Comparison of ENCODE assay signal across 8 cellular contexts in genomic region chr7:332646-333398, GRCh38. TPM values are rescaled to one million over a fixed set of nuclear protein-coding genes. Genes with fewer than 3 reads are reported as not detected.
DNase-seq lines count a peak whose midpoint lies in the region; ATAC-seq lines count a peak whose summit lies in the region.

No MANE protein-coding gene starts in this region.

- H3K27me3 ChIP-seq in NT2/D1 (ENCODE audit: insufficient read depth, insufficient read length), result peaks cover 12% of the 10 kb centered on the region
- no peaks in the 10 kb centered on the region for H3K27me3 ChIP-seq in naive thymus-derived CD4-positive, alpha-beta T cell (ENCODE audit: control insufficient read depth in 2 of 2, insufficient read depth in 2 of 2, low read length in 2 of 2)

- H3K4me3 ChIP-seq in NT2/D1 (ENCODE audit: insufficient read length, low read depth), result peak overlapping the region; percentile 24
- H3K4me3 ChIP-seq in naive thymus-derived CD4-positive, alpha-beta T cell (ENCODE audit: low read length), result peak overlapping the region; percentile 55

- peaks cover 0 to 7% (median 0%) of the 10 kb centered on the region in 5 donors for H3K27me3 Mint-ChIP-seq in naive thymus-derived CD4-positive, alpha-beta T cell

- no peak overlapping the region for H3K27ac Mint-ChIP-seq in naive thymus-derived CD4-positive, alpha-beta T cell

- H3K27ac ChIP-seq in naive thymus-derived CD4-positive, alpha-beta T cell (ENCODE audit: low read depth, low read length), result peak overlapping the region; percentile 12

- H3K36me3 ChIP-seq in NT2/D1 (ENCODE audit: insufficient read depth, insufficient read length, low read length), result no peaks in the 10 kb centered on the region
- H3K36me3 ChIP-seq in naive thymus-derived CD4-positive, alpha-beta T cell (ENCODE audit: control insufficient read depth in 2 of 3, insufficient read depth in 3 of 3, low read length in 3 of 3), result no peaks in the 10 kb centered on the region

- intact Hi-C loops in naive thymus-derived CD4-positive, alpha-beta T cell (cut with micrococcal nuclease), result loop anchor here (1.0 to 10.0 kb wide), 9 partner anchors 30 to 441 kb away; partner anchors contain the start of gene PDGFA (in 2 of the 2)

- peaks cover 3 to 23% (median 17%) of the 10 kb centered on the region in 7 donors for H3K4me1 Mint-ChIP-seq in naive thymus-derived CD4-positive, alpha-beta T cell

- CTCF ChIA-PET in naive thymus-derived CD4-positive, alpha-beta T cell (lab: Charles Lee), result interaction anchor here (0.6 to 1.7 kb wide), 9 partner anchors 11 to 1004 kb away, joined by 3 to 8 read pairs (median 4); no protein-coding TSS in a partner anchor

- H3K9me3 Mint-ChIP-seq in naive thymus-derived CD4-positive, alpha-beta T cell, result peaks cover 0 to 16% (median 0%) of the 10 kb centered on the region in 11 donors

- POLR2A ChIA-PET in naive thymus-derived CD4-positive, alpha-beta T cell (lab: Charles Lee), result interaction anchor here (1.0 to 1.3 kb wide), 2 partner anchors 19 to 27 kb away, joined by 3 to 5 read pairs; no protein-coding TSS in a partner anchor

- H3K36me3 Mint-ChIP-seq in naive thymus-derived CD4-positive, alpha-beta T cell, result no peaks in the 10 kb centered on the region

- DNase-seq in NCI-H526 (lab: John Stamatoyannopoulos, UW), result peak; percentile 24 to 85
- no peak for DNase-seq in NCI-H526 treated with DMSO at 0.1 percent for 48 hours (lab: John Stamatoyannopoulos, UW)
- peak; percentile 81 for DNase-seq in NT2/D1 (ENCODE audit: low read depth, low spot score)
- DNase-seq in activated T-cell treated with anti-CD3 and anti-CD28 coated beads for 48 hours (ENCODE audit: low read depth), result peak; percentile 88
- DNase-seq in naive thymus-derived CD4-positive, alpha-beta T cell, result peak; percentile 79 to 96 (median 89)
- DNase-seq in stimulated activated CD8-positive, alpha-beta memory T cell treated with anti-CD3 and anti-CD28 coated beads, Interleukin-7, amount 100 ng/mL, for 24 hours (ENCODE audit: low read depth), result peak; percentile 91

- peaks cover 9% of the 10 kb centered on the region for H3K4me1 ChIP-seq in NT2/D1 (ENCODE audit: insufficient read depth, insufficient read length)
- no peaks in the 10 kb centered on the region for H3K4me1 ChIP-seq in naive thymus-derived CD4-positive, alpha-beta T cell (ENCODE audit: control insufficient read depth in 2 of 2, insufficient read depth in 2 of 2, low read length in 2 of 2)

- no peaks in the 10 kb centered on the region for H3K9me3 ChIP-seq in NT2/D1 (ENCODE audit: insufficient read depth, low read length)
- no peaks in the 10 kb centered on the region for H3K9me3 ChIP-seq in naive thymus-derived CD4-positive, alpha-beta T cell (ENCODE audit: control insufficient read depth in 2 of 3, low read length in 3 of 3)

- peak overlapping the region in 4 of 10 donors; percentile 35 to 64 (median 46) for H3K4me3 Mint-ChIP-seq in naive thymus-derived CD4-positive, alpha-beta T cell

- H3K9ac ChIP-seq in NT2/D1 (ENCODE audit: insufficient read length, low read depth), result peak overlapping the region; percentile 58

- ATAC-seq in esophagus mucosa, result peak; percentile 88
- ATAC-seq in naive thymus-derived CD4-positive, alpha-beta T cell, result peak; percentile 96
- no peak for ATAC-seq in GM21360 (IDR thresholded peaks at IDR 0.05; ENCODE audit: unreplicated experiment)

RNA-seq across cellular contexts. Expression of gene FOXL3, which starts 42.9 kb away (rescaled TPM):
- not detected for total RNA-seq in esophagus mucosa
- total RNA-seq in naive thymus-derived CD4-positive, alpha-beta T cell, result not detected
- not detected for polyA plus RNA-seq in naive thymus-derived CD4-positive, alpha-beta T cell
